Comparison of ENCODE assay signal across 8 cellular contexts in the genomic region with DNA sequence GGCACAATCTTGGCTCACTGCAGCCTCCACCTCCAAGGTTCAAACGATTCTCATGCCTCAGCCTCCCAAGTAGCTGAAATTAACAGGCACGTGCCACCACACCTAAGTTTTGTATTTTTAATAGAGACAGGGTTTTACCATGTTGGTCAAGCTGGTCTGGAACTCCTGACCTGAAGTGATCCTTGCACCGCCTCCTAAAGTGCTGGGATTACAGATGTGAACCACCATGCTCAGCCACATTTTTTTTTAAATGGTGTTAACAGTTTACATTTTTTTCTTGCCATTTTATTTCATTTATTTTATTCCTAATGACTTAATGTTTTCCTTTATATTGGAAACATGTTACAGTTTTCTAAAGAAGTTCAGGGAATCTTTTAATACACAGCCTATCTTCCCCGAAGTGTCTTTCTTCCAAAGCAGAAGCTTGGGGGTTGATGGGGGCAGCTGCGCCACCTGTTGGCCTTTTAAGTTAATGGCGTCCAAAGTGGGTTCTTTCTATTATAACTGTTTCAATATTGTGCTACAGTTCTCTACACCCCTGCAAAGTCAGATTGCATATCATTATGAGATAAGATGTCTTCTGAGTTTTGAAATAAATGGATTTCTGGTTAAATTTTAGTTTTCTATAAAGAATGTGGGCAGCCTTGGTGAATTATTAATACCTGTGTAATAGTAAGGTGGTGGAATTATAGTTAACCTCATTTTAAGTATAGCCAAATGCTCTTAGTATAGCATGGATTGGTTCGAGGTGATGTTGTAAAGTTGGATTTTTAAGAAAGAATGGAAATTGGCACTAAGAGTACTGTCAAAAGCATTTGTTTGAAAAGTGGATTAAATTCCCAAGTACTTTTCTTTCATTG. TPM values are rescaled to one million over a fixed set of nuclear protein-coding genes. Genes with fewer than 3 reads are reported as not detected.
DNase-seq lines count a peak whose midpoint lies in the region; ATAC-seq and TF ChIP-seq lines count a peak whose summit lies in the region.

No MANE protein-coding gene starts in this region.

- H3K9me3 Mint-ChIP-seq in memory B cell: no peaks in the 10 kb centered on the region

- in situ Hi-C loops in GM23248 (cut with MboI): loop anchor here (25.0 kb wide), 1 partner anchor 1108 kb away; no protein-coding TSS in a partner anchor

- no peaks in the 10 kb centered on the region for H4K20me1 ChIP-seq in GM23248 (ENCODE audit: insufficient read depth)

- H3K79me2 ChIP-seq in GM23248 (ENCODE audit: insufficient read depth): 0 out of 2 replicates have a peak, but pooled peaks cover 4% of the 10 kb centered on the region

- 27 to 33% methylated on average over 7 of the region's 7 CpGs for WGBS in GM23248 (ENCODE audit: low coverage in 1 of 2, low lambda C conversion rate in 2 of 2, missing lambda C conversion rate in 2 of 2), 2 experiments

- peaks cover 50% of the 10 kb centered on the region for H3F3A ChIP-seq in GM23248 (ENCODE audit: insufficient read depth)

- 0 out of 2 replicates have a peak overlapping the region, but pooled peaks have one; percentile 27 for H3K27ac ChIP-seq in GM23248
- no peak overlapping the region for H3K27ac ChIP-seq in effector memory CD4-positive, alpha-beta T cell (ENCODE audit: insufficient read depth, low read length, poor library complexity, severe bottlenecking)

- H3K4me3 Mint-ChIP-seq in memory B cell: no peak overlapping the region

- H3K4me1 Mint-ChIP-seq in memory B cell: peaks cover 3% of the 10 kb centered on the region

- no peak overlapping the region for H3K27ac Mint-ChIP-seq in memory B cell

- H3K27me3 Mint-ChIP-seq in memory B cell: no peaks in the 10 kb centered on the region

- ATAC-seq in memory B cell (ENCODE audit: low read depth) (peak; percentile 65), GM18498 (IDR thresholded peaks at IDR 0.05; ENCODE audit: unreplicated experiment) (no peak)

- H3K9me2 ChIP-seq in GM23248 (ENCODE audit: insufficient read depth): no peaks in the 10 kb centered on the region

- H3K4me3 ChIP-seq in AG10803 (ENCODE audit: low read length) (no peak overlapping the region), GM23248 (no peak overlapping the region)
- H3K4me3 ChIP-seq in effector memory CD4-positive, alpha-beta T cell (ENCODE audit: insufficient read depth, low read depth, low read length, poor library complexity, severe bottlenecking): no peak overlapping the region

- H3K36me3 Mint-ChIP-seq in memory B cell: peaks cover 30% of the 10 kb centered on the region

- H3K36me3 ChIP-seq in GM23248 (ENCODE audit: low read depth): peaks cover 35% of the 10 kb centered on the region
- peaks cover 58% of the 10 kb centered on the region for H3K36me3 ChIP-seq in effector memory CD4-positive, alpha-beta T cell (ENCODE audit: control insufficient read depth, insufficient read depth, low read length)

- H3K9ac ChIP-seq in GM23248: no peak overlapping the region

- H3K27me3 ChIP-seq in GM23248 (replicated peaks; ENCODE audit: insufficient read depth): no peaks in the 10 kb centered on the region
- no peaks in the 10 kb centered on the region for H3K27me3 ChIP-seq in effector memory CD4-positive, alpha-beta T cell (replicated peaks; ENCODE audit: control insufficient read depth, insufficient read depth, low read length, poor library complexity, severe bottlenecking)

- H3K4me1 ChIP-seq in GM23248 (ENCODE audit: insufficient read depth): peaks cover 27% of the 10 kb centered on the region
- H3K4me1 ChIP-seq in effector memory CD4-positive, alpha-beta T cell (ENCODE audit: control insufficient read depth, insufficient read depth, low read length, poor library complexity, severe bottlenecking): no peaks in the 10 kb centered on the region

- H2AFZ ChIP-seq in GM23248: no peak overlapping the region

- no peak overlapping the region for H3K4me2 ChIP-seq in GM23248 (ENCODE audit: unreplicated experiment)

- H3K9me3 ChIP-seq in GM23248 (ENCODE audit: low read depth): no peaks in the 10 kb centered on the region
- H3K9me3 ChIP-seq in effector memory CD4-positive, alpha-beta T cell (ENCODE audit: control insufficient read depth, low read length): no peaks in the 10 kb centered on the region

- DNase-seq in AG10803 (ENCODE audit: low read depth) (peak; percentile 58), GM23248 (peak; percentile 77), NCI-H69 (lab: John Stamatoyannopoulos, UW) (peak; percentile 45), memory B cell (ENCODE audit: low spot score in 2 of 2) (peak; percentile 22 to 54)
- peak; percentile 54 to 64 for DNase-seq in activated CD4-positive, alpha-beta T cell treated with anti-CD3 and anti-CD28 coated beads, Interleukin-2, amount 50 U/mL, for 48 hours
- DNase-seq in effector memory CD4-positive, alpha-beta T cell: peak; percentile 11 to 38 (median 18)
- peak; percentile 28 to 32 for DNase-seq in stimulated activated CD8-positive, alpha-beta memory T cell treated with anti-CD3 and anti-CD28 coated beads, Interleukin-7, amount 100 ng/mL, for 1 hour (ENCODE audit: low read depth in 2 of 2)

- peak; percentile 91 for TF ChIP-seq CTCF in AG10803 (conservative IDR thresholded peaks at IDR 0.05; ENCODE audit: low read length)

RNA-seq across cellular contexts. Expression of gene PLCG1, which starts 42.0 kb away (rescaled TPM):
- total RNA-seq in GM23248 (2014; rRNA removed; shearing (Covaris generic)): 29.8 and 32.6 TPM in 2 replicates
- 4.8 and 8.3 TPM in 2 replicates for polyA plus RNA-seq in GM23248 (2016; fragmentation: Nextera tagmentation; extraction: Ambion mirVana)

Comparison
In these comparisons a context has a peak if more than half of its experiments do, and no peak if none do; other contexts are left out.
1. DNase-seq: peak in every context shown above with its lines; median percentile 77 in GM23248; 59 in activated CD4-positive, alpha-beta T cell treated with anti-CD3 and anti-CD28 coated beads, Interleukin-2, amount 50 U/mL, for 48 hours; 58 in AG10803; 45 in NCI-H69; 38 in memory B cell; 30 in stimulated activated CD8-positive, alpha-beta memory T cell treated with anti-CD3 and anti-CD28 coated beads, Interleukin-7, amount 100 ng/mL, for 1 hour; 18 in effector memory CD4-positive, alpha-beta T cell.